In the genomic region with DNA sequence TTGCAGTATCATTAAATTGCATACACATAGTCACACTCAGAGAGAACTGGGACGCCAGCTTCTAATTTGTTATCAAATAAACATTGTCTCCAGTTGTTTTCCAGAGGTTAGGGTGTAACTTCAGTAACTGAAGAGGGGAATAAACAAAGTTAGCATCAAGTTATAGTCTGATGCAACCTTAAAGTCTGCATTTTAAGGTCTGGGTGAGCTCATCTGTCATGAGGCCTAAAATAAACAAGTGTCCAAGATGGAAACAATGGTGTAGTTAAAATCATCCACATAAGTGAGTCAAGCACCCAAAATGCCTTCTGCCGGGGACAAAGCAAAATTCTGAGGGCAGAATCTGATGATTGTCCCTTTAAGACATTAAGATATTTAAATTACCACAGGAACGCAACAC, we compare ENCODE assay signal across 17 cellular contexts.
"Had no signal": no experiment of that assay in that cellular context is flagged by ENCODE, and none has a peak within 500 bp of the region (broad histone marks: within the 10 kb centered on the region; RNA-seq: fewer than 3 reads in every experiment).

No MANE protein-coding gene starts in this region.

- H3K4me1 ChIP-seq: right lobe of liver had no signal

- H3K27me3 ChIP-seq: esophagus squamous epithelium, gastroesophageal sphincter, pancreas, right lobe of liver, stomach had no signal

- DNase-seq: effector memory CD8-positive, alpha-beta T cell; esophagus squamous epithelium; glutamatergic neuron; islet precursor cell; mammary epithelial cell; mucosa of descending colon; occipital lobe; pancreas; retina; right lobe of liver; stimulated activated naive CD4-positive, alpha-beta T cell; stomach had no signal

- H3K36me3 ChIP-seq: esophagus squamous epithelium, gastroesophageal sphincter, pancreas, prostate gland, right lobe of liver, stomach had no signal

- H3K4me3 ChIP-seq: esophagus squamous epithelium, gastroesophageal sphincter, mucosa of descending colon, pancreas, prostate gland, right lobe of liver, skin epidermis, stomach had no signal

- H3K27ac ChIP-seq: epithelial cell of prostate, esophagus squamous epithelium, gastroesophageal sphincter, pancreas, prostate gland, right lobe of liver, skin epidermis, stomach had no signal

- H3K9me3 ChIP-seq: esophagus squamous epithelium, gastroesophageal sphincter, mucosa of descending colon, pancreas, prostate gland, right lobe of liver, stomach had no signal

- ATAC-seq: effector memory CD8-positive, alpha-beta T cell; gastroesophageal sphincter; left lobe of liver; mucosa of descending colon; pancreas; right lobe of liver had no signal
